In genomic region chr1:199265319-199265718, GRCh38 we compare ENCODE assay signal across 1 cellular context.
TF ChIP-seq lines count a peak whose summit lies in the region.

No MANE protein-coding gene starts in this region.

TF ChIP-seq in SK-N-SH treated with all-trans-retinoic acid at 6 μM for 48 hours, 23 proteins besides CTCF, POLR2A, EP300 and RAD21 (continued from another document):
- TF ChIP-seq BACH2 (CRISPR knock-in tag; IDR thresholded peaks at IDR 0.05; ENCODE audit: borderline replicate concordance) (no peak), ZNF565 (CRISPR knock-in tag; conservative IDR thresholded peaks at IDR 0.05; ENCODE audit: low read depth) (no peak), RARB (CRISPR knock-in tag; IDR thresholded peaks at IDR 0.05) (no peak)
- TF ChIP-seq, protein P1, sequence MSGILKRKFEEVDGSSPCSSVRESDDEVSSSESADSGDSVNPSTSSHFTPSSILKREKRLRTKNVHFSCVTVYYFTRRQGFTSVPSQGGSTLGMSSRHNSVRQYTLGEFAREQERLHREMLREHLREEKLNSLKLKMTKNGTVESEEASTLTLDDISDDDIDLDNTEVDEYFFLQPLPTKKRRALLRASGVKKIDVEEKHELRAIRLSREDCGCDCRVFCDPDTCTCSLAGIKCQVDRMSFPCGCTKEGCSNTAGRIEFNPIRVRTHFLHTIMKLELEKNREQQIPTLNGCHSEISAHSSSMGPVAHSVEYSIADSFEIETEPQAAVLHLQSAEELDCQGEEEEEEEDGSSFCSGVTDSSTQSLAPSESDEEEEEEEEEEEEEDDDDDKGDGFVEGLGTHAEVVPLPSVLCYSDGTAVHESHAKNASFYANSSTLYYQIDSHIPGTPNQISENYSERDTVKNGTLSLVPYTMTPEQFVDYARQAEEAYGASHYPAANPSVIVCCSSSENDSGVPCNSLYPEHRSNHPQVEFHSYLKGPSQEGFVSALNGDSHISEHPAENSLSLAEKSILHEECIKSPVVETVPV (CRISPR knock-in tag; IDR thresholded peaks at IDR 0.05) = no peak
- TF ChIP-seq, protein P2, sequence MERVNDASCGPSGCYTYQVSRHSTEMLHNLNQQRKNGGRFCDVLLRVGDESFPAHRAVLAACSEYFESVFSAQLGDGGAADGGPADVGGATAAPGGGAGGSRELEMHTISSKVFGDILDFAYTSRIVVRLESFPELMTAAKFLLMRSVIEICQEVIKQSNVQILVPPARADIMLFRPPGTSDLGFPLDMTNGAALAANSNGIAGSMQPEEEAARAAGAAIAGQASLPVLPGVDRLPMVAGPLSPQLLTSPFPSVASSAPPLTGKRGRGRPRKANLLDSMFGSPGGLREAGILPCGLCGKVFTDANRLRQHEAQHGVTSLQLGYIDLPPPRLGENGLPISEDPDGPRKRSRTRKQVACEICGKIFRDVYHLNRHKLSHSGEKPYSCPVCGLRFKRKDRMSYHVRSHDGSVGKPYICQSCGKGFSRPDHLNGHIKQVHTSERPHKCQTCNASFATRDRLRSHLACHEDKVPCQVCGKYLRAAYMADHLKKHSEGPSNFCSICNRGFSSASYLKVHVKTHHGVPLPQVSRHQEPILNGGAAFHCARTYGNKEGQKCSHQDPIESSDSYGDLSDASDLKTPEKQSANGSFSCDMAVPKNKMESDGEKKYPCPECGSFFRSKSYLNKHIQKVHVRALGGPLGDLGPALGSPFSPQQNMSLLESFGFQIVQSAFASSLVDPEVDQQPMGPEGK (CRISPR knock-in tag; IDR thresholded peaks at IDR 0.05; ENCODE audit: borderline replicate concordance) = no peak
